Comparison of ENCODE assay signal across 14 cellular contexts in genomic region chr2:75801234-75801982, GRCh38.
DNase-seq lines count a peak whose midpoint lies in the region; ATAC-seq and TF ChIP-seq lines count a peak whose summit lies in the region.
"Had no signal": no experiment of that assay in that cellular context is flagged by ENCODE, and none has a peak within 500 bp of the region (broad histone marks: within the 10 kb centered on the region; RNA-seq: fewer than 3 reads in every experiment).

No MANE protein-coding gene starts in this region.

- ATAC-seq in GM18505 (IDR thresholded peaks at IDR 0.05; ENCODE audit: unreplicated experiment) (peak; percentile 43), GM21390 (IDR thresholded peaks at IDR 0.05; ENCODE audit: unreplicated experiment) (peak; percentile 47), HG02885 (IDR thresholded peaks at IDR 0.05; ENCODE audit: poor library complexity, unreplicated experiment) (peak; percentile 41), foreskin keratinocyte (no peak)
- ATAC-seq: stimulated activated naive CD8-positive, alpha-beta T cell treated with anti-CD3 and anti-CD28 coated beads, Interleukin-15, Interleukin-2, amounts not matched to agents 100 U/mL and 50 U/mL, for 24 hours had no signal

- H3K4me1 ChIP-seq in foreskin keratinocyte: no peaks in the 10 kb centered on the region
- H3K4me1 ChIP-seq: uterus had no signal

- no peak overlapping the region for H3K4me3 Mint-ChIP-seq in HFFc6
- H3K4me3 Mint-ChIP-seq: activated CD4-positive, alpha-beta T cell treated with anti-CD3 and anti-CD28 coated beads, Interleukin-2, amount 10 ng/mL, durations not matched to agents 7 days and 5 days; neural crest cell had no signal

- H3K27me3 ChIP-seq in foreskin keratinocyte: no peaks in the 10 kb centered on the region
- H3K27me3 ChIP-seq: uterus had no signal

- TF ChIP-seq CTCF in HFFc6 (IDR thresholded peaks at IDR 0.05) (no peak), foreskin keratinocyte (conservative IDR thresholded peaks at IDR 0.05) (no peak)

- no peak overlapping the region for H3K27ac ChIP-seq in foreskin keratinocyte
- H3K27ac ChIP-seq: uterus had no signal

- DNase-seq in NCI-H524 treated with DMSO at 0.1 percent for 48 hours (lab: John Stamatoyannopoulos, UW) (peak; percentile 43), HFFc6 (no peak), foreskin keratinocyte (no peak), glomerular visceral epithelial cell (ENCODE audit: extremely low spot score) (no peak), NCI-H1092 (lab: John Stamatoyannopoulos, UW) (no peak)
- DNase-seq: activated CD4-positive, alpha-beta T cell treated with anti-CD3 and anti-CD28 coated beads, Interleukin-2, amount 10 ng/mL, durations not matched to agents 7 days and 5 days; NCI-H510A; stimulated activated naive CD8-positive, alpha-beta T cell treated with anti-CD3 and anti-CD28 coated beads, Interleukin-15, Interleukin-2, amounts not matched to agents 100 U/mL and 50 U/mL, for 24 hours; uterus had no signal

- no peaks in the 10 kb centered on the region for H3K9me3 Mint-ChIP-seq in HFFc6
- H3K9me3 Mint-ChIP-seq: activated CD4-positive, alpha-beta T cell treated with anti-CD3 and anti-CD28 coated beads, Interleukin-2, amount 10 ng/mL, durations not matched to agents 7 days and 5 days; activated T-helper 2 cell treated with anti-CD3 and anti-CD28 coated beads, Interferon-gamma antibody, Interleukin-2, Interleukin-4, amounts not matched to agents 10 μg/mL and 5 μg/mL and 100 μg/mL, durations not matched to agents 14 hours and 24 hours and 36 hours had no signal

- no peaks in the 10 kb centered on the region for H3K36me3 Mint-ChIP-seq in HFFc6 (ENCODE audit: low read depth)

- H3K27me3 Mint-ChIP-seq in HFFc6 (ENCODE audit: insufficient read depth): peaks cover 2% of the 10 kb centered on the region; the same call in 1 of the 2 replicates

- no peaks in the 10 kb centered on the region for H3K4me1 Mint-ChIP-seq in HFFc6 (ENCODE audit: low read depth)
- H3K4me1 Mint-ChIP-seq: activated CD4-positive, alpha-beta T cell treated with anti-CD3 and anti-CD28 coated beads, Interleukin-2, amount 10 ng/mL, durations not matched to agents 7 days and 5 days had no signal

- no peak overlapping the region for H3K27ac Mint-ChIP-seq in HFFc6
- H3K27ac Mint-ChIP-seq: activated CD4-positive, alpha-beta T cell treated with anti-CD3 and anti-CD28 coated beads, Interleukin-2, amount 10 ng/mL, durations not matched to agents 7 days and 5 days; activated T-helper 2 cell treated with anti-CD3 and anti-CD28 coated beads, Interferon-gamma antibody, Interleukin-2, Interleukin-4, amounts not matched to agents 10 μg/mL and 5 μg/mL and 100 μg/mL, durations not matched to agents 14 hours and 24 hours and 36 hours had no signal

- no peak for TF ChIP-seq POLR2A in GM18505 (IDR thresholded peaks at IDR 0.05; ENCODE audit: borderline replicate concordance, extremely low read depth, insufficient read depth, insufficient read length)
